ENCODE assay signal across 1 cellular context in the genomic region with DNA sequence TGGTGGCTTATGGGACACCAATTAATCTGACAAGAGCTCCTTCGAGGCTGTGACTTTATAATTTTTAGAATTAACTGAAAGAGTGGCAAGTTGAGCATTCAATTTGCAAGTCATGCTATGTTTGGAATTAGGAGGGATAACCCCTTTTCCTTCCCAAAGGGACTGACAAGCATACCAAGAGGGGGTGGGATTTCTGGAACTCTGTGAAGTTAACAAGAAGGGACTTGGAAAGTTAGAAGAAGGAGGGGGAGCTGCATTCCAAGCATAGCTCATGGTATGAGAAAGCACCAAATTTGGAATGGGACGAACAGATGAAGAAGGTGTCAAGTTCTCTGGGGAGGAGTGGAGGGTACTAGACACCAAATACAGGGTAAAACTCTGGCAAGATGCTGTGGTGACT.
A peak's percentile ranks its signal among the peaks of the same experiment; 100 is the strongest.
TF ChIP-seq lines count a peak whose summit lies in the region.

No MANE protein-coding gene starts in this region.

TF ChIP-seq in GM23338, 12 proteins besides CTCF, POLR2A, EP300 and RAD21 (continued from another document):
- TF ChIP-seq, protein P1, sequence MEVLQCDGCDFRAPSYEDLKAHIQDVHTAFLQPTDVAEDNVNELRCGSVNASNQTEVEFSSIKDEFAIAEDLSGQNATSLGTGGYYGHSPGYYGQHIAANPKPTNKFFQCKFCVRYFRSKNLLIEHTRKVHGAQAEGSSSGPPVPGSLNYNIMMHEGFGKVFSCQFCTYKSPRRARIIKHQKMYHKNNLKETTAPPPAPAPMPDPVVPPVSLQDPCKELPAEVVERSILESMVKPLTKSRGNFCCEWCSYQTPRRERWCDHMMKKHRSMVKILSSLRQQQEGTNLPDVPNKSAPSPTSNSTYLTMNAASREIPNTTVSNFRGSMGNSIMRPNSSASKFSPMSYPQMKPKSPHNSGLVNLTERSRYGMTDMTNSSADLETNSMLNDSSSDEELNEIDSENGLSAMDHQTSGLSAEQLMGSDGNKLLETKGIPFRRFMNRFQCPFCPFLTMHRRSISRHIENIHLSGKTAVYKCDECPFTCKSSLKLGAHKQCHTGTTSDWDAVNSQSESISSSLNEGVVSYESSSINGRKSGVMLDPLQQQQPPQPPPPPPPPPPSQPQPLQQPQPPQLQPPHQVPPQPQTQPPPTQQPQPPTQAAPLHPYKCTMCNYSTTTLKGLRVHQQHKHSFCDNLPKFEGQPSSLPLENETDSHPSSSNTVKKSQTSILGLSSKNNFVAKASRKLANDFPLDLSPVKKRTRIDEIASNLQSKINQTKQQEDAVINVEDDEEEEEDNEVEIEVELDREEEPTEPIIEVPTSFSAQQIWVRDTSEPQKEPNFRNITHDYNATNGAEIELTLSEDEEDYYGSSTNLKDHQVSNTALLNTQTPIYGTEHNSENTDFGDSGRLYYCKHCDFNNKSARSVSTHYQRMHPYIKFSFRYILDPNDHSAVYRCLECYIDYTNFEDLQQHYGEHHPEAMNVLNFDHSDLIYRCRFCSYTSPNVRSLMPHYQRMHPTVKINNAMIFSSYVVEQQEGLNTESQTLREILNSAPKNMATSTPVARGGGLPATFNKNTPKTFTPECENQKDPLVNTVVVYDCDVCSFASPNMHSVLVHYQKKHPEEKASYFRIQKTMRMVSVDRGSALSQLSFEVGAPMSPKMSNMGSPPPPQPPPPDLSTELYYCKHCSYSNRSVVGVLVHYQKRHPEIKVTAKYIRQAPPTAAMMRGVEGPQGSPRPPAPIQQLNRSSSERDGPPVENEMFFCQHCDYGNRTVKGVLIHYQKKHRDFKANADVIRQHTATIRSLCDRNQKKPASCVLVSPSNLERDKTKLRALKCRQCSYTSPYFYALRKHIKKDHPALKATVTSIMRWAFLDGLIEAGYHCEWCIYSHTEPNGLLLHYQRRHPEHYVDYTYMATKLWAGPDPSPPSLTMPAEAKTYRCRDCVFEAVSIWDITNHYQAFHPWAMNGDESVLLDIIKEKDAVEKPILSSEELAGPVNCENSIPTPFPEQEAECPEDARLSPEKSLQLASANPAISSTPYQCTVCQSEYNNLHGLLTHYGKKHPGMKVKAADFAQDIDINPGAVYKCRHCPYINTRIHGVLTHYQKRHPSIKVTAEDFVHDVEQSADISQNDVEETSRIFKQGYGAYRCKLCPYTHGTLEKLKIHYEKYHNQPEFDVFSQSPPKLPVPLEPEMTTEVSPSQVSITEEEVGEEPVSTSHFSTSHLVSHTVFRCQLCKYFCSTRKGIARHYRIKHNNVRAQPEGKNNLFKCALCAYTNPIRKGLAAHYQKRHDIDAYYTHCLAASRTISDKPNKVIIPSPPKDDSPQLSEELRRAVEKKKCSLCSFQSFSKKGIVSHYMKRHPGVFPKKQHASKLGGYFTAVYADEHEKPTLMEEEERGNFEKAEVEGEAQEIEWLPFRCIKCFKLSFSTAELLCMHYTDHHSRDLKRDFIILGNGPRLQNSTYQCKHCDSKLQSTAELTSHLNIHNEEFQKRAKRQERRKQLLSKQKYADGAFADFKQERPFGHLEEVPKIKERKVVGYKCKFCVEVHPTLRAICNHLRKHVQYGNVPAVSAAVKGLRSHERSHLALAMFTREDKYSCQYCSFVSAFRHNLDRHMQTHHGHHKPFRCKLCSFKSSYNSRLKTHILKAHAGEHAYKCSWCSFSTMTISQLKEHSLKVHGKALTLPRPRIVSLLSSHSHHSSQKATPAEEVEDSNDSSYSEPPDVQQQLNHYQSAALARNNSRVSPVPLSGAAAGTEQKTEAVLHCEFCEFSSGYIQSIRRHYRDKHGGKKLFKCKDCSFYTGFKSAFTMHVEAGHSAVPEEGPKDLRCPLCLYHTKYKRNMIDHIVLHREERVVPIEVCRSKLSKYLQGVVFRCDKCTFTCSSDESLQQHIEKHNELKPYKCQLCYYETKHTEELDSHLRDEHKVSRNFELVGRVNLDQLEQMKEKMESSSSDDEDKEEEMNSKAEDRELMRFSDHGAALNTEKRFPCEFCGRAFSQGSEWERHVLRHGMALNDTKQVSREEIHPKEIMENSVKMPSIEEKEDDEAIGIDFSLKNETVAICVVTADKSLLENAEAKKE (CRISPR knock-in tag; IDR thresholded peaks at IDR 0.05), result 0 out of 2 replicates have a peak, but pooled peaks have one; percentile 2
- no peak for TF ChIP-seq EZH2phosphoT487 (IDR thresholded peaks at IDR 0.05; ENCODE audit: unreplicated experiment)
